14 cellular contexts compared by ENCODE assay signal in the genomic region with DNA sequence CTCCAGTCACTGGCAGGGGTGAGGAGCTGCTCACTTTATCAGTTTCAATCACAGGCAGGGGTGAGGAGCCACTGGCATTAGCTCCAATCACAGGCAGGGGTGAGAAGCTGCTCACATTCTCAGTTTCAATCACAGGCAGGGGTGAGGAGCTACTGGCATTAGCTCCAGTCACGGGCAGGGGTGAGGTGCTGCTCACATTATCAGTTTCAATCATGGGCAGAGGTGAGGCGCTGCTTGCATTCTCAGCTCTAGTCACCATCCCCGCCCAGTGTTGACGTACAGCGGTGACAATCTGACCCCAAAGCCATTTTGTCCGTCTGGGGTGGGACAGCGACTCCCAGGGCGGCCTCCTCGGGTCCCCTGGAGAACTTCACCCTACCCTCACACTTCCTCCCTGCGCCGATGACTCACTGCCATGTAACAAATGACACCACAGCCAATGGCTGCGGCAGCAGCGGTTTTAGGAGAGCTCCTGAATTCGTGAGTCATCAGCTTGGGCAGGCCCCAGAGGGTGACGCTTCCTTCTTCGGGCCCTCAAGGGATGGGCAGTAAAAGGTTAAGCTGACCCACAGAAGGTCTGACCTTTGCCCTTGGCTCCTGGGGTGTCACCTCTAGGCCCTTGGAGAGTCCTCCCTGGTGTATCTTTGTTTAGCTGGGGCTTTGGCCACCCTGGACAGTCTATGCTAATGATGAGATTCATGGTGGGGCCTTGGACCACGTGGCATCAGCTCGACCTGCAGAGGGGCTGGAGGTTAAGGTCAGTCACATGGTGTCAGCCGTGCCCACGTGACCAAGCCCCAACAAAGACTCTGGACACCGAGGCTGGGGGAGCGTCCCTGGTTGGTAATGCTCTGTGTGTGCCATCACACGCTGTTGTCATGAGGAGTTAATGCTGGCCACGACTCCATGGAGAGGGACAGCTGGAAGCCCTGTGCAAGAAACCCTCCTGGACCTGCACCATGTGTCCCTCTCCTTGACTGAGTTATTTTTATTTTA.
DNase-seq lines count a peak whose midpoint lies in the region; ATAC-seq and TF ChIP-seq lines count a peak whose summit lies in the region.
"Had no signal": no experiment of that assay in that cellular context is flagged by ENCODE, and none has a peak within 500 bp of the region (broad histone marks: within the 10 kb centered on the region; RNA-seq: fewer than 3 reads in every experiment).

No MANE protein-coding gene starts in this region.

- peaks cover 36% of the 10 kb centered on the region for H3K9me3 Mint-ChIP-seq in WTC11

- no peak overlapping the region for H3K4me3 ChIP-seq in fibroblast of mammary gland (ENCODE audit: control insufficient read depth, low read depth, low read length)
- H3K4me3 ChIP-seq: lower lobe of right lung, vagina had no signal

- DNase-seq in stimulated activated CD4-positive, alpha-beta T cell treated with anti-CD3 and anti-CD28 coated beads, Interleukin-1b, Interleukin-23, amount 100 ng/mL, for 48 hours: peak; percentile 27
- no peak for DNase-seq in stimulated activated CD4-positive, alpha-beta T cell treated with anti-CD3 and anti-CD28 coated beads, Interleukin-2, amount 100 ng/mL, for 48 hours
- DNase-seq in RPMI7951 (ENCODE audit: low read depth): peak; percentile 99
- DNase-seq in fibroblast of mammary gland (ENCODE audit: low read depth): peak; percentile 83
- no peak for DNase-seq in NCI-H345 treated with DMSO at 0.1 percent for 48 hours (lab: John Stamatoyannopoulos, UW; ENCODE audit: unreplicated experiment)
- DNase-seq in COLO668 (lab: John Stamatoyannopoulos, UW; ENCODE audit: unreplicated experiment): no peak
- DNase-seq in WTC11 (ENCODE audit: low spot score): no peak
- DNase-seq: lower lobe of right lung, NCI-H226 had no signal

- H3K27ac Mint-ChIP-seq in WTC11: no peak overlapping the region
- H3K27ac Mint-ChIP-seq: activated T-helper 1 cell treated with anti-CD3 and anti-CD28 coated beads, Interleukin-12 subunit alpha, Interleukin-12 subunit beta, Interleukin-2, Interleukin-4 antibody, amounts not matched to agents 30 ng/mL and 10 ng/mL and 1 ng/mL, durations not matched to agents 14 hours and 24 hours and 36 hours; T-helper 2 cell treated with Interferon-gamma antibody and Interleukin-4, amounts not matched to agents 5 μg/mL and 100 μg/mL, for 36 hours had no signal

- POLR2A ChIA-PET in WTC11 (lab: Charles Lee): no interaction called here

- ATAC-seq in WTC11: no peak
- no peak for ATAC-seq in GM21360 (IDR thresholded peaks at IDR 0.05; ENCODE audit: unreplicated experiment)
- ATAC-seq: lower lobe of right lung had no signal

- H3K27me3 Mint-ChIP-seq in WTC11 (ENCODE audit: low read depth): no peaks in the 10 kb centered on the region

- no peak overlapping the region for H3K4me3 Mint-ChIP-seq in WTC11
- H3K4me3 Mint-ChIP-seq: activated T-helper 1 cell treated with anti-CD3 and anti-CD28 coated beads, Interleukin-12 subunit alpha, Interleukin-12 subunit beta, Interleukin-2, Interleukin-4 antibody, amounts not matched to agents 30 ng/mL and 10 ng/mL and 1 ng/mL, durations not matched to agents 14 hours and 24 hours and 36 hours; CD14-positive monocyte; T-helper 2 cell treated with Interferon-gamma antibody and Interleukin-4, amounts not matched to agents 5 μg/mL and 100 μg/mL, for 36 hours had no signal

- peaks cover 8% of the 10 kb centered on the region for H3K4me1 Mint-ChIP-seq in WTC11
- H3K4me1 Mint-ChIP-seq: CD14-positive monocyte had no signal

- H3K36me3 Mint-ChIP-seq in WTC11: peaks cover 9% of the 10 kb centered on the region
- H3K36me3 Mint-ChIP-seq: CD14-positive monocyte had no signal

- TF ChIP-seq CTCF in fibroblast of mammary gland (conservative IDR thresholded peaks at IDR 0.05; ENCODE audit: control insufficient read depth, insufficient read depth, low read depth, low read length) (no peak), WTC11 (IDR thresholded peaks at IDR 0.05) (no peak)

- CTCF ChIA-PET in WTC11 (lab: Charles Lee): no interaction called here

TF ChIP-seq in WTC11, 78 proteins besides CTCF, POLR2A, EP300 and RAD21:
- TF ChIP-seq ZBTB21 (CRISPR knock-in tag; IDR thresholded peaks at IDR 0.05; ENCODE audit: borderline replicate concordance) (no peak), TEAD1 (CRISPR knock-in tag; IDR thresholded peaks at IDR 0.05) (no peak), MXD4 (CRISPR knock-in tag; IDR thresholded peaks at IDR 0.05; ENCODE audit: borderline replicate concordance) (no peak), CREB1 (CRISPR knock-in tag; IDR thresholded peaks at IDR 0.05) (no peak), TP53 (CRISPR knock-in tag; IDR thresholded peaks at IDR 0.05) (no peak), KAT7 (CRISPR knock-in tag; IDR thresholded peaks at IDR 0.05; ENCODE audit: borderline replicate concordance) (no peak), ZNF138 (CRISPR knock-in tag; conservative IDR thresholded peaks at IDR 0.05) (no peak), USF2 (CRISPR knock-in tag; IDR thresholded peaks at IDR 0.05) (no peak), HMGA2 (CRISPR knock-in tag; IDR thresholded peaks at IDR 0.05) (no peak), ELF4 (CRISPR knock-in tag; IDR thresholded peaks at IDR 0.05; ENCODE audit: low read depth) (no peak), ZNF671 (CRISPR knock-in tag; IDR thresholded peaks at IDR 0.05) (no peak), SP1 (CRISPR knock-in tag; conservative IDR thresholded peaks at IDR 0.05) (no peak)
- TF ChIP-seq, protein P1, sequence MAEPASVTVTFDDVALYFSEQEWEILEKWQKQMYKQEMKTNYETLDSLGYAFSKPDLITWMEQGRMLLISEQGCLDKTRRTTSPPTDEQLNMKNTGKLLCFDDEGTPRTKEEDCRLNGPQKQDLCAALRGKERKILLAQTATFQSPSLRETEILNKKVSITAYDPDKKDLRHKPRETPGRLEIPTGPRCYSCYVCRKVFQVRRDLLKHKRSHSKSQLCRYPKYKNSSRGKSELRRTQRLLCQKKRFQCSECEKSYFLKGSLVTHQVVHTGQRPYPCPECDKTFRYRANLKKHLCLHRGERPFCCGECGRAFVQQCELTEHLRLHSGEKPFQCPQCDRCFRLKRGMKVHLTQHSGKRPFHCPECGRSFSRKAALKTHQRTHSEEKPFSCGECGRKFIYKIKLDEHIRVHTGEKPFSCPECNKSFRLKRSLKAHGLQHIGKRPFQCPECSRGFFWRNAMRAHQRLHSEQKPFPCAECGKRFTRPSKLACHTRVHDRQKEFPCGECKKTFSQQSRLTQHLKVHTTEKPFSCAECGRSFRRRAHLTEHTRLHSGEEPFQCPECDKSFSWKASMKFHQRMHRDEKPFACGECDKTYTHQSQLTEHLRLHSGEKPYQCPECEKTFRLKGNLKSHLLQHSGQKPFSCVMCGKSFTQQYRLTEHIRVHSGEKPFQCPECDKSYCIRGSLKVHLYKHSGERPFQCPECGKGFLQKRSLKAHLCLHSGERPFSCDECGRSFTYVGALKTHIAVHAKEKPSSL (CRISPR knock-in tag; conservative IDR thresholded peaks at IDR 0.05): no peak

Comparison
In these comparisons a context has a peak if more than half of its experiments do, and no peak if none do; other contexts are left out.
1. DNase-seq: peak in stimulated activated CD4-positive, alpha-beta T cell treated with anti-CD3 and anti-CD28 coated beads, Interleukin-1b, Interleukin-23, amount 100 ng/mL, for 48 hours (single experiment), RPMI7951 (single experiment) and fibroblast of mammary gland (single experiment); none in stimulated activated CD4-positive, alpha-beta T cell treated with anti-CD3 and anti-CD28 coated beads, Interleukin-2, amount 100 ng/mL, for 48 hours (0 of 2), NCI-H345 treated with DMSO at 0.1 percent for 48 hours (single experiment), COLO668 (single experiment) and WTC11 (single experiment).